ENCODE assay signal across 1 cellular context in the genomic region with DNA sequence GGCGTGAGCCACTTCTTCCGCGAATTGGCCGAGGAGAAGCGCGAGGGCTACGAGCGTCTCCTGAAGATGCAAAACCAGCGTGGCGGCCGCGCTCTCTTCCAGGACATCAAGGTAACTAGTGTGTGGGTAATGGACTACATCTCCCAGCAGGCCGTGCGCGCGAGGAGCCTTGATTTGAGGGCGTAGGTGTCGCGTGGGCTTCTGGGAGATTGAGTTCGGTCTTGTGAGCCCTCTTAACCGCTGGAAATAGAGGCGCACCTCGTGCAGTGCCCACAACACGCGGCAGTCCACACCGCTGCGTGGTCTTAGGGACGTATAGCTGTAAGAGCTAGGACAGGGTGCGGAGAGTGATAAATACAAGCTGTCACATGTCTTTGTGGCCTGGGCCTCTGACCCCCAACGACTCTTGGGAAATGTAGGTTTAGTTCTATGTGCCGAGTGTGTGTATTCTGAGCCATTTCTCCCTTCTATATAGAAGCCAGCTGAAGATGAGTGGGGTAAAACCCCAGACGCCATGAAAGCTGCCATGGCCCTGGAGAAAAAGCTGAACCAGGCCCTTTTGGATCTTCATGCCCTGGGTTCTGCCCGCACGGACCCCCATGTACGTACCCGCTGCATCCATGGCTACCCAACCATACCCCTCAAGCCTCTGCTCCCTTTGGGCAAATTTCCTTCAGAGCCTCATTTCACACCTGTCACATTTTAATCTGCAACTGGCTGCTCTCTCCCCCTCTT.
A peak's percentile ranks its signal among the peaks of the same experiment; 100 is the strongest.
TF ChIP-seq lines count a peak whose summit lies in the region.

No MANE protein-coding gene starts in this region.

TF ChIP-seq in HEK293, 187 proteins besides CTCF, POLR2A, EP300 and RAD21 (continued from another document and continues in another):
- TF ChIP-seq, protein P1, sequence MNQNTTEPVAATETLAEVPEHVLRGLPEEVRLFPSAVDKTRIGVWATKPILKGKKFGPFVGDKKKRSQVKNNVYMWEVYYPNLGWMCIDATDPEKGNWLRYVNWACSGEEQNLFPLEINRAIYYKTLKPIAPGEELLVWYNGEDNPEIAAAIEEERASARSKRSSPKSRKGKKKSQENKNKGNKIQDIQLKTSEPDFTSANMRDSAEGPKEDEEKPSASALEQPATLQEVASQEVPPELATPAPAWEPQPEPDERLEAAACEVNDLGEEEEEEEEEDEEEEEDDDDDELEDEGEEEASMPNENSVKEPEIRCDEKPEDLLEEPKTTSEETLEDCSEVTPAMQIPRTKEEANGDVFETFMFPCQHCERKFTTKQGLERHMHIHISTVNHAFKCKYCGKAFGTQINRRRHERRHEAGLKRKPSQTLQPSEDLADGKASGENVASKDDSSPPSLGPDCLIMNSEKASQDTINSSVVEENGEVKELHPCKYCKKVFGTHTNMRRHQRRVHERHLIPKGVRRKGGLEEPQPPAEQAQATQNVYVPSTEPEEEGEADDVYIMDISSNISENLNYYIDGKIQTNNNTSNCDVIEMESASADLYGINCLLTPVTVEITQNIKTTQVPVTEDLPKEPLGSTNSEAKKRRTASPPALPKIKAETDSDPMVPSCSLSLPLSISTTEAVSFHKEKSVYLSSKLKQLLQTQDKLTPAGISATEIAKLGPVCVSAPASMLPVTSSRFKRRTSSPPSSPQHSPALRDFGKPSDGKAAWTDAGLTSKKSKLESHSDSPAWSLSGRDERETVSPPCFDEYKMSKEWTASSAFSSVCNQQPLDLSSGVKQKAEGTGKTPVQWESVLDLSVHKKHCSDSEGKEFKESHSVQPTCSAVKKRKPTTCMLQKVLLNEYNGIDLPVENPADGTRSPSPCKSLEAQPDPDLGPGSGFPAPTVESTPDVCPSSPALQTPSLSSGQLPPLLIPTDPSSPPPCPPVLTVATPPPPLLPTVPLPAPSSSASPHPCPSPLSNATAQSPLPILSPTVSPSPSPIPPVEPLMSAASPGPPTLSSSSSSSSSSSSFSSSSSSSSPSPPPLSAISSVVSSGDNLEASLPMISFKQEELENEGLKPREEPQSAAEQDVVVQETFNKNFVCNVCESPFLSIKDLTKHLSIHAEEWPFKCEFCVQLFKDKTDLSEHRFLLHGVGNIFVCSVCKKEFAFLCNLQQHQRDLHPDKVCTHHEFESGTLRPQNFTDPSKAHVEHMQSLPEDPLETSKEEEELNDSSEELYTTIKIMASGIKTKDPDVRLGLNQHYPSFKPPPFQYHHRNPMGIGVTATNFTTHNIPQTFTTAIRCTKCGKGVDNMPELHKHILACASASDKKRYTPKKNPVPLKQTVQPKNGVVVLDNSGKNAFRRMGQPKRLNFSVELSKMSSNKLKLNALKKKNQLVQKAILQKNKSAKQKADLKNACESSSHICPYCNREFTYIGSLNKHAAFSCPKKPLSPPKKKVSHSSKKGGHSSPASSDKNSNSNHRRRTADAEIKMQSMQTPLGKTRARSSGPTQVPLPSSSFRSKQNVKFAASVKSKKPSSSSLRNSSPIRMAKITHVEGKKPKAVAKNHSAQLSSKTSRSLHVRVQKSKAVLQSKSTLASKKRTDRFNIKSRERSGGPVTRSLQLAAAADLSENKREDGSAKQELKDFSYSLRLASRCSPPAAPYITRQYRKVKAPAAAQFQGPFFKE (tag by site-specific recombination; IDR thresholded peaks at IDR 0.05; ENCODE audit: borderline replicate concordance): no peak
- TF ChIP-seq ZNF335 (tag by site-specific recombination; conservative IDR thresholded peaks at IDR 0.05) (peak; percentile 66), ZNF114 (tag by site-specific recombination; IDR thresholded peaks at IDR 0.05) (no peak), IKZF3 (tag by site-specific recombination; IDR thresholded peaks at IDR 0.05) (no peak), ZNF501 (tag by site-specific recombination; IDR thresholded peaks at IDR 0.05) (no peak), ZNF24 (tag by site-specific recombination; IDR thresholded peaks at IDR 0.05) (no peak), ZNF19 (tag by site-specific recombination; IDR thresholded peaks at IDR 0.05; ENCODE audit: low read depth) (no peak), KLF1 (tag by site-specific recombination; IDR thresholded peaks at IDR 0.05) (no peak), ZFP69B (tag by site-specific recombination; IDR thresholded peaks at IDR 0.05) (no peak), ZNF664 (tag by site-specific recombination; IDR thresholded peaks at IDR 0.05) (no peak), ZFP37 (tag by site-specific recombination; IDR thresholded peaks at IDR 0.05) (no peak), ZNF391 (tag by site-specific recombination; IDR thresholded peaks at IDR 0.05; ENCODE audit: borderline replicate concordance, low read depth) (no peak), ZNF37A (tag by site-specific recombination; IDR thresholded peaks at IDR 0.05) (no peak), ZNF777 (tag by site-specific recombination; IDR thresholded peaks at IDR 0.05; ENCODE audit: borderline replicate concordance) (no peak; the same call in 1 of the 2 replicates), ZNF521 (tag by site-specific recombination; IDR thresholded peaks at IDR 0.05) (no peak), ZFHX2 (tag by site-specific recombination; conservative IDR thresholded peaks at IDR 0.05) (peak; percentile 77), ZNF600 (tag by site-specific recombination; IDR thresholded peaks at IDR 0.05) (peak; percentile 69), ZBTB21 (tag by site-specific recombination; IDR thresholded peaks at IDR 0.05) (no peak), ZSCAN16 (tag by site-specific recombination; IDR thresholded peaks at IDR 0.05) (no peak), SETDB1 (IDR thresholded peaks at IDR 0.05; ENCODE audit: insufficient read length, low read length) (no peak), ZFP41 (tag by site-specific recombination; IDR thresholded peaks at IDR 0.05; ENCODE audit: borderline replicate concordance) (no peak), ZNF610 (tag by site-specific recombination; IDR thresholded peaks at IDR 0.05; ENCODE audit: borderline replicate concordance) (no peak), ZNF561 (tag by site-specific recombination; IDR thresholded peaks at IDR 0.05; ENCODE audit: borderline replicate concordance) (no peak), YY1 (tag by site-specific recombination; IDR thresholded peaks at IDR 0.05) (no peak), ZNF341 (tag by site-specific recombination; IDR thresholded peaks at IDR 0.05; ENCODE audit: low read depth) (no peak)
- TF ChIP-seq, protein P2, sequence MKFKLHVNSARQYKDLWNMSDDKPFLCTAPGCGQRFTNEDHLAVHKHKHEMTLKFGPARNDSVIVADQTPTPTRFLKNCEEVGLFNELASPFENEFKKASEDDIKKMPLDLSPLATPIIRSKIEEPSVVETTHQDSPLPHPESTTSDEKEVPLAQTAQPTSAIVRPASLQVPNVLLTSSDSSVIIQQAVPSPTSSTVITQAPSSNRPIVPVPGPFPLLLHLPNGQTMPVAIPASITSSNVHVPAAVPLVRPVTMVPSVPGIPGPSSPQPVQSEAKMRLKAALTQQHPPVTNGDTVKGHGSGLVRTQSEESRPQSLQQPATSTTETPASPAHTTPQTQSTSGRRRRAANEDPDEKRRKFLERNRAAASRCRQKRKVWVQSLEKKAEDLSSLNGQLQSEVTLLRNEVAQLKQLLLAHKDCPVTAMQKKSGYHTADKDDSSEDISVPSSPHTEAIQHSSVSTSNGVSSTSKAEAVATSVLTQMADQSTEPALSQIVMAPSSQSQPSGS (tag by site-specific recombination; IDR thresholded peaks at IDR 0.05; ENCODE audit: low read depth): no peak
- TF ChIP-seq, protein P3, sequence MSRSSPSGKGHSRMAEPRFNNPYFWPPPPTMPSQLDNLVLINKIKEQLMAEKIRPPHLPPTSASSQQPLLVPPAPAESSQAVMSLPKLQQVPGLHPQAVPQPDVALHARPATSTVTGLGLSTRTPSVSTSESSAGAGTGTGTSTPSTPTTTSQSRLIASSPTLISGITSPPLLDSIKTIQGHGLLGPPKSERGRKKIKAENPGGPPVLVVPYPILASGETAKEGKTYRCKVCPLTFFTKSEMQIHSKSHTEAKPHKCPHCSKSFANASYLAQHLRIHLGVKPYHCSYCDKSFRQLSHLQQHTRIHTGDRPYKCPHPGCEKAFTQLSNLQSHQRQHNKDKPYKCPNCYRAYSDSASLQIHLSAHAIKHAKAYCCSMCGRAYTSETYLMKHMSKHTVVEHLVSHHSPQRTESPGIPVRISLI (tag by site-specific recombination; IDR thresholded peaks at IDR 0.05): no peak
- TF ChIP-seq, protein P4, sequence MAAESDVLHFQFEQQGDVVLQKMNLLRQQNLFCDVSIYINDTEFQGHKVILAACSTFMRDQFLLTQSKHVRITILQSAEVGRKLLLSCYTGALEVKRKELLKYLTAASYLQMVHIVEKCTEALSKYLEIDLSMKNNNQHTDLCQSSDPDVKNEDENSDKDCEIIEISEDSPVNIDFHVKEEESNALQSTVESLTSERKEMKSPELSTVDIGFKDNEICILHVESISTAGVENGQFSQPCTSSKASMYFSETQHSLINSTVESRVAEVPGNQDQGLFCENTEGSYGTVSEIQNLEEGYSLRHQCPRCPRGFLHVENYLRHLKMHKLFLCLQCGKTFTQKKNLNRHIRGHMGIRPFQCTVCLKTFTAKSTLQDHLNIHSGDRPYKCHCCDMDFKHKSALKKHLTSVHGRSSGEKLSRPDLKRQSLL (tag by site-specific recombination; IDR thresholded peaks at IDR 0.05): 0 out of 2 replicates have a peak, but pooled peaks have one; percentile 8
- TF ChIP-seq, protein P5, sequence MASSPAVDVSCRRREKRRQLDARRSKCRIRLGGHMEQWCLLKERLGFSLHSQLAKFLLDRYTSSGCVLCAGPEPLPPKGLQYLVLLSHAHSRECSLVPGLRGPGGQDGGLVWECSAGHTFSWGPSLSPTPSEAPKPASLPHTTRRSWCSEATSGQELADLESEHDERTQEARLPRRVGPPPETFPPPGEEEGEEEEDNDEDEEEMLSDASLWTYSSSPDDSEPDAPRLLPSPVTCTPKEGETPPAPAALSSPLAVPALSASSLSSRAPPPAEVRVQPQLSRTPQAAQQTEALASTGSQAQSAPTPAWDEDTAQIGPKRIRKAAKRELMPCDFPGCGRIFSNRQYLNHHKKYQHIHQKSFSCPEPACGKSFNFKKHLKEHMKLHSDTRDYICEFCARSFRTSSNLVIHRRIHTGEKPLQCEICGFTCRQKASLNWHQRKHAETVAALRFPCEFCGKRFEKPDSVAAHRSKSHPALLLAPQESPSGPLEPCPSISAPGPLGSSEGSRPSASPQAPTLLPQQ (tag by site-specific recombination; IDR thresholded peaks at IDR 0.05): no peak
- TF ChIP-seq, protein P6, sequence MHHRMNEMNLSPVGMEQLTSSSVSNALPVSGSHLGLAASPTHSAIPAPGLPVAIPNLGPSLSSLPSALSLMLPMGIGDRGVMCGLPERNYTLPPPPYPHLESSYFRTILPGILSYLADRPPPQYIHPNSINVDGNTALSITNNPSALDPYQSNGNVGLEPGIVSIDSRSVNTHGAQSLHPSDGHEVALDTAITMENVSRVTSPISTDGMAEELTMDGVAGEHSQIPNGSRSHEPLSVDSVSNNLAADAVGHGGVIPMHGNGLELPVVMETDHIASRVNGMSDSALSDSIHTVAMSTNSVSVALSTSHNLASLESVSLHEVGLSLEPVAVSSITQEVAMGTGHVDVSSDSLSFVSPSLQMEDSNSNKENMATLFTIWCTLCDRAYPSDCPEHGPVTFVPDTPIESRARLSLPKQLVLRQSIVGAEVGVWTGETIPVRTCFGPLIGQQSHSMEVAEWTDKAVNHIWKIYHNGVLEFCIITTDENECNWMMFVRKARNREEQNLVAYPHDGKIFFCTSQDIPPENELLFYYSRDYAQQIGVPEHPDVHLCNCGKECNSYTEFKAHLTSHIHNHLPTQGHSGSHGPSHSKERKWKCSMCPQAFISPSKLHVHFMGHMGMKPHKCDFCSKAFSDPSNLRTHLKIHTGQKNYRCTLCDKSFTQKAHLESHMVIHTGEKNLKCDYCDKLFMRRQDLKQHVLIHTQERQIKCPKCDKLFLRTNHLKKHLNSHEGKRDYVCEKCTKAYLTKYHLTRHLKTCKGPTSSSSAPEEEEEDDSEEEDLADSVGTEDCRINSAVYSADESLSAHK (tag by site-specific recombination; IDR thresholded peaks at IDR 0.05): no peak
- TF ChIP-seq, protein P7, sequence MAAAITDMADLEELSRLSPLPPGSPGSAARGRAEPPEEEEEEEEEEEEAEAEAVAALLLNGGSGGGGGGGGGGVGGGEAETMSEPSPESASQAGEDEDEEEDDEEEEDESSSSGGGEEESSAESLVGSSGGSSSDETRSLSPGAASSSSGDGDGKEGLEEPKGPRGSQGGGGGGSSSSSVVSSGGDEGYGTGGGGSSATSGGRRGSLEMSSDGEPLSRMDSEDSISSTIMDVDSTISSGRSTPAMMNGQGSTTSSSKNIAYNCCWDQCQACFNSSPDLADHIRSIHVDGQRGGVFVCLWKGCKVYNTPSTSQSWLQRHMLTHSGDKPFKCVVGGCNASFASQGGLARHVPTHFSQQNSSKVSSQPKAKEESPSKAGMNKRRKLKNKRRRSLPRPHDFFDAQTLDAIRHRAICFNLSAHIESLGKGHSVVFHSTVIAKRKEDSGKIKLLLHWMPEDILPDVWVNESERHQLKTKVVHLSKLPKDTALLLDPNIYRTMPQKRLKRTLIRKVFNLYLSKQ (tag by site-specific recombination; IDR thresholded peaks at IDR 0.05; ENCODE audit: borderline replicate concordance): no peak
- TF ChIP-seq, protein P8, sequence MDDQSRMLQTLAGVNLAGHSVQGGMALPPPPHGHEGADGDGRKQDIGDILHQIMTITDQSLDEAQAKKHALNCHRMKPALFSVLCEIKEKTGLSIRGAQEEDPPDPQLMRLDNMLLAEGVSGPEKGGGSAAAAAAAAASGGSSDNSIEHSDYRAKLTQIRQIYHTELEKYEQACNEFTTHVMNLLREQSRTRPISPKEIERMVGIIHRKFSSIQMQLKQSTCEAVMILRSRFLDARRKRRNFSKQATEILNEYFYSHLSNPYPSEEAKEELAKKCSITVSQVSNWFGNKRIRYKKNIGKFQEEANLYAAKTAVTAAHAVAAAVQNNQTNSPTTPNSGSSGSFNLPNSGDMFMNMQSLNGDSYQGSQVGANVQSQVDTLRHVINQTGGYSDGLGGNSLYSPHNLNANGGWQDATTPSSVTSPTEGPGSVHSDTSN (CRISPR knock-in tag; IDR thresholded peaks at IDR 0.05): no peak
- TF ChIP-seq, protein P9, sequence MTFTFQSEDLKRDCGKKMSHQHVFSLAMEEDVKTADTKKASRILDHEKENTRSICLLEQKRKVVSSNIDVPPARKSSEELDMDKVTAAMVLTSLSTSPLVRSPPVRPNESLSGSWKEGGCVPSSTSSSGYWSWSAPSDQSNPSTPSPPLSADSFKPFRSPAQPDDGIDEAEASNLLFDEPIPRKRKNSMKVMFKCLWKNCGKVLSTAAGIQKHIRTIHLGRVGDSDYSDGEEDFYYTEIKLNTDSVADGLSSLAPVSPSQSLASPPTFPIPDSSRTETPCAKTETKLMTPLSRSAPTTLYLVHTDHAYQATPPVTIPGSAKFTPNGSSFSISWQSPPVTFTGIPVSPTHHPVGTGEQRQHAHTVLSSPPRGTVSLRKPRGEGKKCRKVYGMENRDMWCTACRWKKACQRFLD (tag by site-specific recombination; IDR thresholded peaks at IDR 0.05): no peak
- TF ChIP-seq, protein P10, sequence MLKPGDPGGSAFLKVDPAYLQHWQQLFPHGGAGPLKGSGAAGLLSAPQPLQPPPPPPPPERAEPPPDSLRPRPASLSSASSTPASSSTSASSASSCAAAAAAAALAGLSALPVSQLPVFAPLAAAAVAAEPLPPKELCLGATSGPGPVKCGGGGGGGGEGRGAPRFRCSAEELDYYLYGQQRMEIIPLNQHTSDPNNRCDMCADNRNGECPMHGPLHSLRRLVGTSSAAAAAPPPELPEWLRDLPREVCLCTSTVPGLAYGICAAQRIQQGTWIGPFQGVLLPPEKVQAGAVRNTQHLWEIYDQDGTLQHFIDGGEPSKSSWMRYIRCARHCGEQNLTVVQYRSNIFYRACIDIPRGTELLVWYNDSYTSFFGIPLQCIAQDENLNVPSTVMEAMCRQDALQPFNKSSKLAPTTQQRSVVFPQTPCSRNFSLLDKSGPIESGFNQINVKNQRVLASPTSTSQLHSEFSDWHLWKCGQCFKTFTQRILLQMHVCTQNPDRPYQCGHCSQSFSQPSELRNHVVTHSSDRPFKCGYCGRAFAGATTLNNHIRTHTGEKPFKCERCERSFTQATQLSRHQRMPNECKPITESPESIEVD (tag by site-specific recombination; IDR thresholded peaks at IDR 0.05): no peak
- TF ChIP-seq, protein P11, sequence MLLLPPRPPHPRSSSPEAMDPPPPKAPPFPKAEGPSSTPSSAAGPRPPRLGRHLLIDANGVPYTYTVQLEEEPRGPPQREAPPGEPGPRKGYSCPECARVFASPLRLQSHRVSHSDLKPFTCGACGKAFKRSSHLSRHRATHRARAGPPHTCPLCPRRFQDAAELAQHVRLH (tag by site-specific recombination; IDR thresholded peaks at IDR 0.05): no peak
